1 cellular context compared by ENCODE assay signal in the genomic region with DNA sequence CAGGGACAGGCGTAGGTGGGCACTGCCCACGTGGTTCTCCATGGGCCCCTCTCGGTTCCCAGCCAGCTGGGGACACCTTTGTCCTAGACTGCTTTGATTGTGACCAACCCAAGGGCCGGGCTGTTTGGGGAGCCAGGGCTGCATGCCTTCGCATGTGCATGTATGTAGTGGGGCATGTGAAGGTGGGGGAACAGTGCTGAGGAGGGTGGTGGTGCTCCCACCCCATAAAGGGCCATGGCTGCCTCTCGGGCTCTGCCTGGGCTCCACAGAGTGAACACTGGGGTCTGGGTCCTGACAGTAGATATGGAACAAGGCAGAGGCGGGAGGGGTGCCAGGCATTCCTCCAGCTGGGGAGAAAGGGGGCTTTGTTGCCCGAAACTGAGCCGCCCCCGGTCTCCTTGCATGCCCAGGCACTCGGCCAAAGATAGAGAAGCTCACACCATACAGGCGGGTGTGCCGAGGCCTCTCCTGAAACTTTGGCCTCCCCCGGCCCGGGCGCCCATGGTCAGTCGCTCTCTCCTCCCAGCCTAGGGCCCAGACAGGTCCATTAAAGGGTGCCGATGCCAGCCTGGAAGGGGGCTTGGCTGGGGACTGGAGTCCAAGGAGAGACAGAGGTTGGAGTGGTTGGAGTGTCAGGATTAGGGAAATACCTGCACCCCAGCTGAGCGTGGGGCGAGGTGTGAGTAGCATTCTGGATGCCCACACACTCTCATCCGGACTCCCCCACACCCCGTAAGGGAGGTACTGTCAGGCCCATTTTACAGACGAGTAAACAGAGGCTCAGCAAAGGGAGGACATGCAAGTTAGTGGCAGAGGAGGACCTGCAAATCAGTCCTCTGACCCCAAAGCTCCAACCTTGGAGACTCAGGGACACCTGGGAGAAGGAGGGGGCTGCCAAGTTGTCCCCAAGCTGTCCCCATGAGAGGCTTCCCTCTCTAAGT.
A peak's percentile ranks its signal among the peaks of the same experiment; 100 is the strongest.
TF ChIP-seq lines count a peak whose summit lies in the region.

No MANE protein-coding gene starts in this region.

TF ChIP-seq in HepG2, 621 proteins besides CTCF, POLR2A, EP300 and RAD21:
- TF ChIP-seq, protein P1, sequence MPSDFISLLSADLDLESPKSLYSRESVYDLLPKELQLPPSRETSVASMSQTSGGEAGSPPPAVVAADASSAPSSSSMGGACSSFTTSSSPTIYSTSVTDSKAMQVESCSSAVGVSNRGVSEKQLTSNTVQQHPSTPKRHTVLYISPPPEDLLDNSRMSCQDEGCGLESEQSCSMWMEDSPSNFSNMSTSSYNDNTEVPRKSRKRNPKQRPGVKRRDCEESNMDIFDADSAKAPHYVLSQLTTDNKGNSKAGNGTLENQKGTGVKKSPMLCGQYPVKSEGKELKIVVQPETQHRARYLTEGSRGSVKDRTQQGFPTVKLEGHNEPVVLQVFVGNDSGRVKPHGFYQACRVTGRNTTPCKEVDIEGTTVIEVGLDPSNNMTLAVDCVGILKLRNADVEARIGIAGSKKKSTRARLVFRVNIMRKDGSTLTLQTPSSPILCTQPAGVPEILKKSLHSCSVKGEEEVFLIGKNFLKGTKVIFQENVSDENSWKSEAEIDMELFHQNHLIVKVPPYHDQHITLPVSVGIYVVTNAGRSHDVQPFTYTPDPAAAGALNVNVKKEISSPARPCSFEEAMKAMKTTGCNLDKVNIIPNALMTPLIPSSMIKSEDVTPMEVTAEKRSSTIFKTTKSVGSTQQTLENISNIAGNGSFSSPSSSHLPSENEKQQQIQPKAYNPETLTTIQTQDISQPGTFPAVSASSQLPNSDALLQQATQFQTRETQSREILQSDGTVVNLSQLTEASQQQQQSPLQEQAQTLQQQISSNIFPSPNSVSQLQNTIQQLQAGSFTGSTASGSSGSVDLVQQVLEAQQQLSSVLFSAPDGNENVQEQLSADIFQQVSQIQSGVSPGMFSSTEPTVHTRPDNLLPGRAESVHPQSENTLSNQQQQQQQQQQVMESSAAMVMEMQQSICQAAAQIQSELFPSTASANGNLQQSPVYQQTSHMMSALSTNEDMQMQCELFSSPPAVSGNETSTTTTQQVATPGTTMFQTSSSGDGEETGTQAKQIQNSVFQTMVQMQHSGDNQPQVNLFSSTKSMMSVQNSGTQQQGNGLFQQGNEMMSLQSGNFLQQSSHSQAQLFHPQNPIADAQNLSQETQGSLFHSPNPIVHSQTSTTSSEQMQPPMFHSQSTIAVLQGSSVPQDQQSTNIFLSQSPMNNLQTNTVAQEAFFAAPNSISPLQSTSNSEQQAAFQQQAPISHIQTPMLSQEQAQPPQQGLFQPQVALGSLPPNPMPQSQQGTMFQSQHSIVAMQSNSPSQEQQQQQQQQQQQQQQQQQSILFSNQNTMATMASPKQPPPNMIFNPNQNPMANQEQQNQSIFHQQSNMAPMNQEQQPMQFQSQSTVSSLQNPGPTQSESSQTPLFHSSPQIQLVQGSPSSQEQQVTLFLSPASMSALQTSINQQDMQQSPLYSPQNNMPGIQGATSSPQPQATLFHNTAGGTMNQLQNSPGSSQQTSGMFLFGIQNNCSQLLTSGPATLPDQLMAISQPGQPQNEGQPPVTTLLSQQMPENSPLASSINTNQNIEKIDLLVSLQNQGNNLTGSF (CRISPR knock-in tag; IDR thresholded peaks at IDR 0.05): no peak
- 0 out of 2 replicates have a peak, but pooled peaks have one; percentile 21 for TF ChIP-seq ZMYM3 (CRISPR knock-in tag; IDR thresholded peaks at IDR 0.05)
- 0 out of 2 replicates have a peak, but pooled peaks have one; percentile 41 for TF ChIP-seq HNRNPL (IDR thresholded peaks at IDR 0.05; ENCODE audit: low read depth, low read length)
- TF ChIP-seq ZNF543 (CRISPR knock-in tag; IDR thresholded peaks at IDR 0.05): no peak
- TF ChIP-seq ZBTB42 (CRISPR knock-in tag; IDR thresholded peaks at IDR 0.05): no peak
- TF ChIP-seq KDM1A (CRISPR knock-in tag; IDR thresholded peaks at IDR 0.05): 0 out of 2 replicates have a peak, but pooled peaks have one; percentile 16
- no peak for TF ChIP-seq TGIF2 (CRISPR knock-in tag; IDR thresholded peaks at IDR 0.05)
- TF ChIP-seq ZNF629 (CRISPR knock-in tag; conservative IDR thresholded peaks at IDR 0.05): peak; percentile 94
